ENCODE assay signal across 1 cellular context in genomic region chr10:121952226-121952625, GRCh38.
TF ChIP-seq lines count a peak whose summit lies in the region.

No MANE protein-coding gene starts in this region.

TF ChIP-seq in IMR-90, 13 proteins besides CTCF, POLR2A, EP300 and RAD21:
- no peak for TF ChIP-seq SMC3 (IDR thresholded peaks at IDR 0.05; ENCODE audit: low read depth, low read length)
- no peak for TF ChIP-seq BHLHE40 (IDR thresholded peaks at IDR 0.05; ENCODE audit: low read depth, low read length)
- no peak for TF ChIP-seq FOS (IDR thresholded peaks at IDR 0.05; ENCODE audit: low read depth, low read length)
- no peak for TF ChIP-seq MAFK (IDR thresholded peaks at IDR 0.05; ENCODE audit: low read depth, low read length)
- TF ChIP-seq MXI1 (IDR thresholded peaks at IDR 0.05; ENCODE audit: borderline replicate concordance, low read depth, low read length), result no peak
- TF ChIP-seq NFE2L2 (IDR thresholded peaks at IDR 0.05; ENCODE audit: low read depth, low read length), result no peak
- TF ChIP-seq MAZ (IDR thresholded peaks at IDR 0.05; ENCODE audit: borderline replicate concordance, low read depth, low read length), result no peak
- TF ChIP-seq RCOR1 (IDR thresholded peaks at IDR 0.05; ENCODE audit: insufficient replicate concordance, low read length), result no peak
- no peak for TF ChIP-seq RFX5 (IDR thresholded peaks at IDR 0.05; ENCODE audit: low read depth, low read length)
- no peak for TF ChIP-seq CEBPB (IDR thresholded peaks at IDR 0.05; ENCODE audit: low read depth, low read length)
- TF ChIP-seq USF2 (IDR thresholded peaks at IDR 0.05; ENCODE audit: low read depth, low read length), result no peak
- no peak for TF ChIP-seq CHD1 (IDR thresholded peaks at IDR 0.05; ENCODE audit: low read depth, low read length)
- TF ChIP-seq ELK1 (IDR thresholded peaks at IDR 0.05; ENCODE audit: borderline replicate concordance, low read depth, low read length), result no peak
